ENCODE assay signal across 9 cellular contexts in the genomic region with DNA sequence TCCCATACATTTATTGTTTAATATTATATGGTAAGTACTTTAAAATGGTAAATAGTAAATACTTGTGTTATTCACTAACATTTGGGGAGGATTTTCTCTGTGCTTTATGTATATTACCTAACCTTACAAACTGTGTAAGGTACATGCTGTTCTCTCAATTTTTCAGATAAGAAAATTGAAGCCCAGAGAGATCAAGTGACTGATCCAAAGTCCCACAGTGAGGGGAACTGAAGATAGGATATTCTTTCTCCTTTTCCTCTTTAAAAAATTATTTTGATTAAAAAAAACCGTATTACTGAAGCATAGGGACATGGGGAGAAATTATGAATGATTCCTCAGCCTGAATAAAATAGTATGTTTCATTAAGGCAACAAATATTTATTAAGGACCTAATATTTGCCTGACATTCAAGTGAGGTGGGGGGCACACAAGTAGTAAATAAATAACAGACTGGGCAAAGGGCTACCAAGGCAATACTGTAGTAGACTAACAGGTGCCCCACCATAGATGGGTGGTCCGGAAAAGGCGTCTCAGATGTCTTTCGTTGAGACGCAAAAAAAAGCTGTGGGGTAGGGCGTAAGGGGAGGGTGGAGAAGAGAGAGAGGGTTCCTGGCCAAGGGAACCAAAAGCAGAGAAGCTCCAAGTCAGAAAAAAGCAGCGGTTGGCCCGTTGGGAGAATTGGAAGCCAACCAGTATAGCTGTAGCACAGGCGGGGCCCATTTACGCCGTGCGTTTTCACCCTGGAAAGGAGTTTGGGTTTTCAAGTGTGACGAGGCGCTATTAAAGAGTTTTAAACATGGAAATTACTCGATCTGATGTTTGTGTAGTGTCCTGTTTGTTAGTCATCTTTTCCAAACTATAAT. TPM values are rescaled to one million over a fixed set of nuclear protein-coding genes. Genes with fewer than 3 reads are reported as not detected.
DNase-seq lines count a peak whose midpoint lies in the region; ATAC-seq, FAIRE-seq and TF ChIP-seq lines count a peak whose summit lies in the region.
"Had no signal": no experiment of that assay in that cellular context is flagged by ENCODE, and none has a peak within 500 bp of the region (broad histone marks: within the 10 kb centered on the region; RNA-seq: fewer than 3 reads in every experiment).

No MANE protein-coding gene starts in this region.

- peaks cover 11% of the 10 kb centered on the region for H3F3A ChIP-seq in DOHH2 (ENCODE audit: control insufficient read depth, insufficient read depth)
- H3F3A ChIP-seq in SU-DHL-6 (ENCODE audit: insufficient read depth) = peaks cover 37% of the 10 kb centered on the region

- H3K9me1 ChIP-seq in IMR-90 (ENCODE audit: insufficient read depth, low read length) = peaks cover 3% of the 10 kb centered on the region; the same call in 1 of the 2 replicates

- peak overlapping the region; percentile 79 to 83 for H4K8ac ChIP-seq in IMR-90 (ENCODE audit: low read depth in 2 of 2, low read length in 2 of 2)

- peak overlapping the region; percentile 84 for H3K4ac ChIP-seq in IMR-90 (ENCODE audit: low read depth, low read length)

- H3K9me3 ChIP-seq in DOHH2 (ENCODE audit: control insufficient read depth, insufficient read depth, low read length) = no peaks in the 10 kb centered on the region
- H3K9me3 ChIP-seq in IMR-90 (ENCODE audit: control insufficient read depth, insufficient read depth, low read length) = no peaks in the 10 kb centered on the region
- no peaks in the 10 kb centered on the region for H3K9me3 ChIP-seq in SU-DHL-6 (ENCODE audit: insufficient read depth, low read length)
- no peaks in the 10 kb centered on the region for H3K9me3 ChIP-seq in gastrocnemius medialis

- H3K9ac ChIP-seq in IMR-90 (ENCODE audit: low read depth, low read length) (peak overlapping the region; percentile 84), SU-DHL-6 (ENCODE audit: low read length) (peak overlapping the region; percentile 83)

- TF ChIP-seq POLR2A in IMR-90 (IDR thresholded peaks at IDR 0.05; ENCODE audit: low read depth, low read length) = no peak
- no peak for TF ChIP-seq POLR2A in gastrocnemius medialis (IDR thresholded peaks at IDR 0.05)

- no peak overlapping the region for H2BK20ac ChIP-seq in IMR-90 (ENCODE audit: low read depth, low read length)

- POLR2A ChIA-PET in IMR-90 (lab: Charles Lee; ENCODE audit: unreplicated experiment) = no interaction called here

- no peak overlapping the region for H3K18ac ChIP-seq in IMR-90 (ENCODE audit: low read depth, low read length)

- CTCF ChIA-PET in IMR-90 (lab: Yijun Ruan, JAX) = no interaction called here

- WGBS in IMR-90 (ENCODE audit: extremely low coverage in 2 of 2, insufficient read length in 1 of 2), 2 experiments = 0% methylated on average over 5 of the region's 15 CpGs; no CpG with 5 or more reads in 1 of the 2 experiments

- no peak for FAIRE-seq in D721Med (lab: Jason Lieb, UNC)
- FAIRE-seq: endometrium had no signal

- no peak overlapping the region for H2BK15ac ChIP-seq in IMR-90 (ENCODE audit: low read depth, low read length)

- ATAC-seq in IMR-90 (ENCODE audit: low read depth) (peak; percentile 18), gastrocnemius medialis (peak; percentile 57 to 59), HG02571 (IDR thresholded peaks at IDR 0.05; ENCODE audit: unreplicated experiment) (no peak)

- H4K5ac ChIP-seq in IMR-90 (ENCODE audit: low read depth, low read length) = peak overlapping the region; percentile 65

- peak overlapping the region; percentile 71 for H3K56ac ChIP-seq in IMR-90 (ENCODE audit: extremely low read depth, insufficient read depth, low read length)

- dilution Hi-C loops in IMR-90 (cut with HindIII; ENCODE audit: low sequenced_read_pairs, unreplicated experiment) = no loop called here

- H2BK120ac ChIP-seq in IMR-90 (ENCODE audit: low read depth, low read length) = no peak overlapping the region

- peak overlapping the region; percentile 38 for H2AK9ac ChIP-seq in IMR-90 (replicated peaks; ENCODE audit: low read depth, low read length, poor library complexity)

- peak overlapping the region; percentile 81 for H3K14ac ChIP-seq in IMR-90 (replicated peaks; ENCODE audit: low read depth, low read length)

- TF ChIP-seq RAD21 in IMR-90 (IDR thresholded peaks at IDR 0.05; ENCODE audit: low read length) = no peak

- H2AFZ ChIP-seq in IMR-90 (replicated peaks; ENCODE audit: low read length, poor library complexity) (peak overlapping the region; percentile 84), SU-DHL-6 (ENCODE audit: low read depth, low read length, severe bottlenecking) (peak overlapping the region; percentile 77)

- no peaks in the 10 kb centered on the region for H3K27me3 ChIP-seq in DOHH2 (ENCODE audit: control insufficient read depth, low read length)
- H3K27me3 ChIP-seq in IMR-90 (ENCODE audit: control insufficient read depth, insufficient read depth, low read length) = no peaks in the 10 kb centered on the region
- no peaks in the 10 kb centered on the region for H3K27me3 ChIP-seq in SU-DHL-6 (ENCODE audit: low read length)
- H3K27me3 ChIP-seq in gastrocnemius medialis = no peaks in the 10 kb centered on the region

- peak overlapping the region; percentile 86 for H3K4me2 ChIP-seq in DOHH2 (ENCODE audit: low read length)
- H3K4me2 ChIP-seq in IMR-90 (ENCODE audit: low read depth, low read length) = peak overlapping the region; percentile 79
- peak overlapping the region; percentile 84 for H3K4me2 ChIP-seq in SU-DHL-6 (ENCODE audit: low read depth, low read length, poor library complexity, severe bottlenecking)

- H3K4me3 ChIP-seq in DOHH2 (ENCODE audit: low read length) (peak overlapping the region; percentile 80), IMR-90 (ENCODE audit: insufficient read depth, low read depth, low read length) (peak overlapping the region; percentile 92), SU-DHL-6 (ENCODE audit: insufficient read depth, low read length, poor library complexity, severe bottlenecking) (peak overlapping the region; percentile 81), astrocyte of the spinal cord (ENCODE audit: low read depth, low read length) (peak overlapping the region; percentile 79), gastrocnemius medialis (peak overlapping the region; percentile 71 to 85 (median 81))

- no peaks in the 10 kb centered on the region for H3K9me2 ChIP-seq in DOHH2 (replicated peaks; ENCODE audit: control insufficient read depth, low read length)
- H3K9me2 ChIP-seq in SU-DHL-6 (replicated peaks; ENCODE audit: insufficient read depth, low read length) = no peaks in the 10 kb centered on the region

- in situ Hi-C loops in IMR-90 (cut with MboI; ENCODE audit: low sequenced_read_pairs) (no loop called here), astrocyte of the spinal cord (cut with HindIII; ENCODE audit: low sequenced_read_pairs) (no loop called here), gastrocnemius medialis (cut with MboI; ENCODE audit: low sequenced_read_pairs in 4 of 4) (no loop called here)

- intact Hi-C loops in IMR-90 (cut with micrococcal nuclease) = loop anchor here (10.0 kb wide), 1 partner anchor 155 kb away; the partner anchor contains the start of genes ADPRS and TEKT2
- intact Hi-C loops in gastrocnemius medialis (cut with DNase I; ENCODE audit: low total_unique reads) = loop anchor here (2.0 kb wide), 2 partner anchors 47 to 159 kb away; partner anchors contain the start of genes ADPRS and AGO1

- H3K23ac ChIP-seq in IMR-90 (ENCODE audit: low read depth, low read length) = peak overlapping the region; percentile 39; the same call in 1 of the 2 replicates

- DNase-seq in IMR-90 = peak; percentile 42
- peak; percentile 59 for DNase-seq in astrocyte of the spinal cord (ENCODE audit: low read depth, low spot score)
- peak; percentile 30 for DNase-seq in iPS DF 4.7 (ENCODE audit: extremely low read depth, low spot score)
- DNase-seq in gastrocnemius medialis = peak; percentile 14 to 57
- no peak for DNase-seq in D721Med (ENCODE audit: insufficient read length, low spot score)

- BruUV-seq in IMR-90 (replicated peaks; lab: Mats Ljungman, UMichigan) = no TSS peak

- H4K20me1 ChIP-seq in DOHH2 (ENCODE audit: control insufficient read depth, insufficient read depth, low read depth, low read length) (no peaks in the 10 kb centered on the region), IMR-90 (ENCODE audit: insufficient read depth, low read length) (no peaks in the 10 kb centered on the region), SU-DHL-6 (ENCODE audit: low read depth, low read length) (peaks cover 7% of the 10 kb centered on the region)

- TF ChIP-seq CTCF in DOHH2 (IDR thresholded peaks at IDR 0.05; ENCODE audit: low read depth, low read length, poor library complexity, severe bottlenecking) (no peak), IMR-90 (conservative IDR thresholded peaks at IDR 0.05; ENCODE audit: low read depth, low read length) (no peak), SU-DHL-6 (IDR thresholded peaks at IDR 0.05; ENCODE audit: insufficient read depth, low read length, poor library complexity, severe bottlenecking) (no peak), astrocyte of the spinal cord (IDR thresholded peaks at IDR 0.05; ENCODE audit: low read depth, low read length) (no peak), gastrocnemius medialis (IDR thresholded peaks at IDR 0.05 in 4 of 5, conservative IDR thresholded peaks at IDR 0.05 in 1 of 5) (no peak), D721Med (IDR thresholded peaks at IDR 0.05; ENCODE audit: insufficient read depth, missing control alignments) (no peak)

- peak overlapping the region; percentile 2; the same call in 1 of the 2 replicates for H4K91ac ChIP-seq in IMR-90 (ENCODE audit: insufficient read depth, low read depth, low read length)

- no peak overlapping the region for H2AK5ac ChIP-seq in IMR-90 (ENCODE audit: low read depth, low read length)

- peaks cover 4 to 34% of the 10 kb centered on the region in 2 experiments; a peak in 3 of 4 replicates for H3K79me1 ChIP-seq in IMR-90 (ENCODE audit: low read depth in 1 of 2, low read length in 2 of 2)

- H3K79me2 ChIP-seq in DOHH2 (ENCODE audit: control insufficient read depth, low read length) (peaks cover 37% of the 10 kb centered on the region), SU-DHL-6 (ENCODE audit: insufficient read depth, low read length) (peaks cover 36% of the 10 kb centered on the region)

- H3K27ac ChIP-seq in DOHH2 (ENCODE audit: low read depth, low read length) (peak overlapping the region; percentile 74), IMR-90 (ENCODE audit: insufficient read depth, low read length) (peak overlapping the region; percentile 88), SU-DHL-6 (ENCODE audit: low read depth, low read length) (peak overlapping the region; percentile 90), gastrocnemius medialis (peak overlapping the region; percentile 90 to 97 (median 96))

- H3K36me3 ChIP-seq in DOHH2 (ENCODE audit: control insufficient read depth, low read length) = 0 out of 2 replicates have a peak, but pooled peaks cover 3% of the 10 kb centered on the region
- no peaks in the 10 kb centered on the region for H3K36me3 ChIP-seq in IMR-90 (ENCODE audit: control insufficient read depth, insufficient read depth, low read length)
- no peaks in the 10 kb centered on the region for H3K36me3 ChIP-seq in SU-DHL-6 (ENCODE audit: low read length)
- no peaks in the 10 kb centered on the region for H3K36me3 ChIP-seq in gastrocnemius medialis

- peak overlapping the region; percentile 88 for H2BK5ac ChIP-seq in IMR-90 (ENCODE audit: low read depth, low read length, poor library complexity, severe bottlenecking)

- peaks cover 43% of the 10 kb centered on the region for H3K4me1 ChIP-seq in DOHH2 (ENCODE audit: control insufficient read depth, low read length)
- H3K4me1 ChIP-seq in IMR-90 (ENCODE audit: control insufficient read depth, insufficient read depth, low read length) = peaks cover 3% of the 10 kb centered on the region
- peaks cover 16 to 19% of the 10 kb centered on the region in 2 donors for H3K4me1 ChIP-seq in gastrocnemius medialis

RNA-seq across cellular contexts. Expression of gene AGO3, which starts 0.9 kb away (rescaled TPM):
- total RNA-seq in IMR-90 (2012; rRNA removed) = 18.1 and 25.6 TPM in 2 replicates
- polyA plus RNA-seq in IMR-90 (2012; rRNA removed) = 8.9 and 10.4 TPM in 2 replicates
- 3.6 and 7.8 TPM in 2 replicates for polyA plus RNA-seq in IMR-90 (2012; cell fraction: cytosol; rRNA removed)
- 6.7 and 16.5 TPM in 2 replicates for polyA plus RNA-seq in IMR-90 (2012; cell fraction: nucleus; rRNA removed; ENCODE audit: low replicate concordance)
- 10 to 100 TPM; 12.8 to 18.8 (median 13.6) TPM for total RNA-seq in gastrocnemius medialis

RNA-seq across cellular contexts. Expression of gene AGO1, which starts 47.0 kb away (rescaled TPM):
- total RNA-seq in IMR-90 (2012; rRNA removed) (17.2 and 21.5 TPM in 2 replicates), gastrocnemius medialis (10 to 100 TPM; 11.2 to 12.6 (median 12.4) TPM)
- polyA plus RNA-seq in IMR-90 (2012; rRNA removed) = 11.3 TPM in 2 replicates
- polyA plus RNA-seq in IMR-90 (2012; cell fraction: cytosol; rRNA removed) = 4.8 and 5.9 TPM in 2 replicates
- 9.8 and 10.9 TPM in 2 replicates for polyA plus RNA-seq in IMR-90 (2012; cell fraction: nucleus; rRNA removed; ENCODE audit: low replicate concordance)
